ENCODE assay signal across 8 cellular contexts in the genomic region with DNA sequence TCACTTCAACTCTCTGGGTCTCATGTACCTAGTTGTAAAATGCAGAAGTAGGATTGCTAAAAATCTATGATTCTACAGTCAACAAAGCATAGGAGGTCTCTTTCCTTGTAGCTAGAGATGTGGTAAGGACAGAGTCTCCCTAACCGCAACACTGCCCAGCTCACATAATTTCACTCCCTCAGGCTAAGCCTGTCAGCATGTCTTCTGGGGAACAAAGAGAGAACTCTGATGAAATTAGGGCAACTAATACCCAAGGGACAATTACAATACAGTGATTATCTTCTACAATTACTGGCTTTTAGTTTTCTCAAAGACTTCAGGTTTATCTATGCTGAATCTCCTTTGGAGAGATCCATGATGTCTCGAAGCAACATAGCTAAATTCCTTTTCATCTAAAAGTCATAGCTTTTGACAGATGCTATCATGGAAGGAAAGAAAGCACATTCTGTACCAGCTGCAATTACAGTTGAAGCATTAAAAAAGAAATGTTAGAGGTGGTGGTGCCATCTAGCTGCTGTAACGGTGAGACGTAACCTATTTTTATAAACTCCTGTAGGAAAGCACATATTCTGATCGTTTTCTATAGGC.
DNase-seq lines count a peak whose midpoint lies in the region; ATAC-seq and TF ChIP-seq lines count a peak whose summit lies in the region.
"Had no signal": no experiment of that assay in that cellular context is flagged by ENCODE, and none has a peak within 500 bp of the region (broad histone marks: within the 10 kb centered on the region; RNA-seq: fewer than 3 reads in every experiment).

No MANE protein-coding gene starts in this region.

- no peaks in the 10 kb centered on the region for H3K4me1 Mint-ChIP-seq in T-helper 2 cell treated with Interferon-gamma antibody and Interleukin-4, amounts not matched to agents 5 μg/mL and 100 μg/mL, for 36 hours (ENCODE audit: low read depth)

- H3K4me3 ChIP-seq in adrenal gland: peak overlapping the region in 1 of 4 donors; percentile 16
- H3K4me3 ChIP-seq in thyroid gland (replicated peaks in 1 of 3): no peak overlapping the region

- H3K36me3 Mint-ChIP-seq in T-helper 2 cell treated with Interferon-gamma antibody and Interleukin-4, amounts not matched to agents 5 μg/mL and 100 μg/mL, for 36 hours (ENCODE audit: low read depth): no peaks in the 10 kb centered on the region

- no peak overlapping the region for H3K27ac Mint-ChIP-seq in T-helper 2 cell treated with Interferon-gamma antibody and Interleukin-4, amounts not matched to agents 5 μg/mL and 100 μg/mL, for 36 hours

- no peaks in the 10 kb centered on the region for H3K27me3 Mint-ChIP-seq in T-helper 2 cell treated with Interferon-gamma antibody and Interleukin-4, amounts not matched to agents 5 μg/mL and 100 μg/mL, for 36 hours (ENCODE audit: low read depth)

- peaks cover 0 to 17% of the 10 kb centered on the region in 2 donors for H3K4me1 ChIP-seq in adrenal gland (replicated peaks in 1 of 2)
- peaks cover 0 to 3% of the 10 kb centered on the region in 2 donors for H3K4me1 ChIP-seq in thyroid gland

- TF ChIP-seq CTCF in GM10266 (IDR thresholded peaks at IDR 0.05; ENCODE audit: control insufficient read depth, insufficient read depth, low read depth, missing control alignments) (peak; percentile 34), adrenal gland (IDR thresholded peaks at IDR 0.05) (peak in 5 of 6 experiments; percentile 50 to 69 (median 56)), thyroid gland (IDR thresholded peaks at IDR 0.05) (peak in 4 of 6 experiments; percentile 15 to 58 (median 38))

- H3K27ac ChIP-seq in adrenal gland (peak overlapping the region in 2 of 5 donors; percentile 6 to 21), thyroid gland (no peak overlapping the region)

- no peaks in the 10 kb centered on the region for H3K27me3 ChIP-seq in adrenal gland
- no peaks in the 10 kb centered on the region for H3K27me3 ChIP-seq in thyroid gland

- 6 to 9% (median 8%) methylated on average over 5 of the region's 5 CpGs for WGBS in adrenal gland, 4 donors
- WGBS in thyroid gland, 2 donors: 18 to 19% methylated on average over 5 of the region's 5 CpGs

- peak; percentile 21 for DNase-seq in GM10266 (ENCODE audit: extremely low spot score)
- peak; percentile 52 to 77 for DNase-seq in Kasumi-1 (lab: John Stamatoyannopoulos, UW)
- peak in 4 of 7 donors; percentile 25 to 58 (median 28) for DNase-seq in adrenal gland
- peak; percentile 75 for DNase-seq in iris pigment epithelial cell (ENCODE audit: low read depth)
- DNase-seq in thyroid gland: peak in 1 of 2 donors; percentile 6
- no peak for DNase-seq in T-helper 2 cell treated with Interferon-gamma antibody and Interleukin-4, amounts not matched to agents 5 μg/mL and 100 μg/mL, for 36 hours (ENCODE audit: low spot score)
- DNase-seq: activated T-cell treated with anti-CD3 and anti-CD28 coated beads, Interleukin-2, amount 50 U/mL, for 4 hours had no signal

- no peaks in the 10 kb centered on the region for H3K9me3 Mint-ChIP-seq in T-helper 2 cell treated with Interferon-gamma antibody and Interleukin-4, amounts not matched to agents 5 μg/mL and 100 μg/mL, for 36 hours
- H3K9me3 Mint-ChIP-seq: activated T-cell treated with anti-CD3 and anti-CD28 coated beads, Interleukin-2, amount 50 U/mL, for 4 hours had no signal

- peak; percentile 32 for ATAC-seq in GM21717 (IDR thresholded peaks at IDR 0.05; ENCODE audit: unreplicated experiment)

- intact Hi-C loops in adrenal gland (cut with DNase I) (loop anchor here in 1 of 2 donors (5.0 kb wide), 2 partner anchors 447 to 592 kb away; no protein-coding TSS in a partner anchor), thyroid gland (cut with DNase I) (no loop called here)

- no peaks in the 10 kb centered on the region for H3K36me3 ChIP-seq in adrenal gland (replicated peaks in 1 of 2)
- no peaks in the 10 kb centered on the region for H3K36me3 ChIP-seq in thyroid gland

- H3K9me3 ChIP-seq in adrenal gland (replicated peaks in 1 of 3) (no peaks in the 10 kb centered on the region), thyroid gland (no peaks in the 10 kb centered on the region)

- no peak overlapping the region for H3K4me3 Mint-ChIP-seq in T-helper 2 cell treated with Interferon-gamma antibody and Interleukin-4, amounts not matched to agents 5 μg/mL and 100 μg/mL, for 36 hours
- H3K4me3 Mint-ChIP-seq: activated T-cell treated with anti-CD3 and anti-CD28 coated beads, Interleukin-2, amount 50 U/mL, for 4 hours had no signal

- no peak for TF ChIP-seq POLR2A in adrenal gland (IDR thresholded peaks at IDR 0.05)
- TF ChIP-seq POLR2A in thyroid gland (IDR thresholded peaks at IDR 0.05): no peak
